In genomic region chr12:54444202-54444601, GRCh38 we compare ENCODE assay signal across 22 cellular contexts. TPM values are rescaled to one million over a fixed set of nuclear protein-coding genes. Genes with fewer than 3 reads are reported as not detected.
DNase-seq lines count a peak whose midpoint lies in the region; ATAC-seq and TF ChIP-seq lines count a peak whose summit lies in the region.
"Had no signal": no experiment of that assay in that cellular context is flagged by ENCODE, and none has a peak within 500 bp of the region (broad histone marks: within the 10 kb centered on the region; RNA-seq: fewer than 3 reads in every experiment).

No MANE protein-coding gene starts in this region.

- H2AFZ ChIP-seq in MM.1S (ENCODE audit: low read length), result no peak overlapping the region

- ATAC-seq in left colon, result peak; percentile 92
- ATAC-seq: HCT116 had no signal

- no peaks in the 10 kb centered on the region for H3K9me3 ChIP-seq in MM.1S (replicated peaks; ENCODE audit: insufficient read depth, low read length)
- H3K9me3 ChIP-seq: BE2C had no signal

- H3K27ac ChIP-seq in C4-2B (peak overlapping the region; percentile 88), MM.1S (ENCODE audit: low read length) (no peak overlapping the region)
- H3K27ac ChIP-seq: SJSA1 had no signal

- intact Hi-C loops in left colon (cut with DNase I, micrococcal nuclease), result no loop called here

- no peak overlapping the region for H3K4me3 ChIP-seq in MM.1S (ENCODE audit: low read length)
- H3K4me3 ChIP-seq: SJSA1 had no signal

- H3K27me3 ChIP-seq in MM.1S (replicated peaks; ENCODE audit: insufficient read depth, low read length), result no peaks in the 10 kb centered on the region

- TF ChIP-seq CTCF in C4-2B (conservative IDR thresholded peaks at IDR 0.05), result no peak
- TF ChIP-seq CTCF in MM.1S (IDR thresholded peaks at IDR 0.05; ENCODE audit: low read length), result no peak

- DNase-seq in DMS53 treated with DMSO at 0.1 percent for 48 hours (lab: John Stamatoyannopoulos, UW; ENCODE audit: unreplicated experiment) (peak; percentile 32), NCI-H69 (lab: John Stamatoyannopoulos, UW) (peak; percentile 29), left colon (no peak), MM.1S (no peak), anterior cingulate cortex (lab: John Stamatoyannopoulos, UW) (no peak), HPDE6-E6E7 (ENCODE audit: extremely low spot score) (no peak)
- DNase-seq: BE2C; CD4-positive, alpha-beta T cell; COR-L47; GDM1; IMR-90; NCI-H146; NCI-H2107; NCI-H446 treated with DMSO at 0.1 percent for 48 hours; NCI-H82; T-helper 1 cell had no signal

- no peaks in the 10 kb centered on the region for H3K36me3 ChIP-seq in MM.1S (replicated peaks; ENCODE audit: insufficient read depth, low read length)
- H3K36me3 ChIP-seq: BE2C, SJSA1 had no signal

- no peak overlapping the region for H3K9ac ChIP-seq in MM.1S (ENCODE audit: low read length)

- no peaks in the 10 kb centered on the region for H3K4me1 ChIP-seq in MM.1S (ENCODE audit: low read length)
- H3K4me1 ChIP-seq: BE2C, SJSA1 had no signal

- H3K4me2 ChIP-seq in MM.1S (ENCODE audit: low read depth, low read length), result no peak overlapping the region

- H3K9me2 ChIP-seq in MM.1S (replicated peaks; ENCODE audit: insufficient read depth, low read length), result no peaks in the 10 kb centered on the region

- H3K79me2 ChIP-seq in MM.1S (ENCODE audit: low read length), result no peaks in the 10 kb centered on the region

- H4K20me1 ChIP-seq in MM.1S (ENCODE audit: insufficient read depth, low read length), result no peaks in the 10 kb centered on the region

- H3F3A ChIP-seq in MM.1S (ENCODE audit: insufficient read depth, low read length), result no peaks in the 10 kb centered on the region

RNA-seq across cellular contexts. Expression of gene ITGA5, which starts 25.1 kb away (rescaled TPM):
- 10 to 100 TPM; 20.8 to 49.1 TPM for total RNA-seq in left colon

RNA-seq across cellular contexts. Expression of gene GTSF1, which starts 29.2 kb away (rescaled TPM):
- total RNA-seq in left colon, result under 1 TPM in 1 of 2 donors, not detected in 1; 0.67 TPM
- total RNA-seq: A673, IMR-90, MCF 10A, SJSA1 had no signal

RNA-seq across cellular contexts. Expression of gene NCKAP1L, which starts 53.4 kb away (rescaled TPM):
- 10 to 100 TPM in 1 of 2 donors, 1 to 10 TPM in 1; 5.4 to 13.6 TPM for total RNA-seq in left colon
- total RNA-seq: H1, IMR-90, MCF 10A, SJSA1 had no signal

RNA-seq across cellular contexts. Expression of gene ZNF385A, which starts 59.7 kb away (rescaled TPM):
- 1 to 10 TPM; 4.0 to 8.3 TPM for total RNA-seq in left colon

Comparison
In these comparisons a context has a peak if more than half of its experiments do, and no peak if none do; other contexts are left out.
1. DNase-seq: peak in DMS53 treated with DMSO at 0.1 percent for 48 hours (single experiment) and NCI-H69 (single experiment); none in left colon (0 of 2), MM.1S (single experiment), anterior cingulate cortex (0 of 58) and HPDE6-E6E7 (single experiment).